21 cellular contexts compared by ENCODE assay signal in the genomic region with DNA sequence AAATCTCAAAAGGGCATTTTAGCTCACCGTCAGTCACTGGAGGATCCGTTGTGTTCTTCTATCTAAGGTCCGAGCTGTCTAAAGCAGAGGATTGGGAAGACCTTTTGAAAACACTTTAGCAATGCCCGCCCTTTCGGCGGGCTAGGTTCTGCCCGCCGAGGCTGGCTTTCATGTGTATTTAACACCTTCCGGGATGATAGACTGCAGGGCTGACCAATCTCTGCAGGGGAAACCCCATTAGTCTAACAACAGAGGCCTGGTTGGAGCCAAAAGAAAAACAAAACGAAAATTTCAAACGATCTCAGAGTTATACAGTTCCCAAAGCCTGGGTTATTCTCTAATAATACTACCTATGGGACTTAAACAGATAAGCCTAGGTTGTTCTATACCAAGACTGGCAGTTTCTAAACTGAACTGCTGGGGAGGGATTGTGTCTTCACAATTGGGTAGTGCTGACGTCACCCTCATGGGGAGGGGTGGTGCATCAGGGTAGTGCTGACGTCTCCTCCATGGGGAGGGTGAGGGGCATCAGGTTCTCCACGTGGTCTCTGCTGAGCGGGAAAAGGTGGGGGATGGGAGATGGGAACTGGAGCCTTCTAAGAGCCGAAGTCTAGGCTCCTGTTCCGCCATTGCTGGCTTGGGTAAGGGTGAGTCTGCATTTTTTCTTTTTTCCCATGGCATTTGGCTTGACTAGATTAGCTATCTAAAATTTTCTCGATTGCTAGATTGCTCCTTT. TPM values are rescaled to one million over a fixed set of nuclear protein-coding genes. Genes with fewer than 3 reads are reported as not detected.
DNase-seq lines count a peak whose midpoint lies in the region; ATAC-seq lines count a peak whose summit lies in the region.
"Had no signal": no experiment of that assay in that cellular context is flagged by ENCODE, and none has a peak within 500 bp of the region (broad histone marks: within the 10 kb centered on the region; RNA-seq: fewer than 3 reads in every experiment).

No MANE protein-coding gene starts in this region.

- H3K27ac ChIP-seq in SJCRH30: no peak overlapping the region
- H3K27ac ChIP-seq: 22Rv1, KMS-11 had no signal

- H3K4me3 ChIP-seq in SJCRH30: no peak overlapping the region

- DNase-seq in DMS53 (lab: John Stamatoyannopoulos, UW): peak; percentile 7
- DNase-seq in DMS53 treated with DMSO at 0.1 percent for 48 hours (lab: John Stamatoyannopoulos, UW; ENCODE audit: unreplicated experiment): no peak
- DNase-seq in HT1080 (ENCODE audit: low read depth): peak; percentile 2
- peak; percentile 24 to 33 for DNase-seq in SJCRH30
- DNase-seq in iPS-NIHi7 (ENCODE audit: extremely low spot score): peak; percentile 20
- DNase-seq in putamen (ENCODE audit: low spot score): no peak
- no peak for DNase-seq in activated effector memory CD4-positive, alpha-beta T cell treated with anti-CD3 and anti-CD28 coated beads, Interleukin-2, amount 50 U/mL, for 16 hours
- DNase-seq: BE2C; CD4-positive, alpha-beta T cell; DND-41; H7; NCI-H1436; NCI-H2081 treated with DMSO at 0.1 percent for 48 hours; NCI-H774; SHP77; T-helper 1 cell had no signal

- H3K9me3 ChIP-seq in SJCRH30 (replicated peaks): no peaks in the 10 kb centered on the region
- H3K9me3 ChIP-seq: BE2C had no signal

- no peaks in the 10 kb centered on the region for H3K4me1 ChIP-seq in SJCRH30
- H3K4me1 ChIP-seq: BE2C had no signal

- ATAC-seq in HG03280 (IDR thresholded peaks at IDR 0.05; ENCODE audit: unreplicated experiment): no peak
- ATAC-seq: HepG2, SK-N-SH treated with all-trans-retinoic acid at 6 μM for 48 hours had no signal

- no peaks in the 10 kb centered on the region for H3K27me3 ChIP-seq in SJCRH30
- H3K27me3 ChIP-seq: BE2C had no signal

- H3K36me3 ChIP-seq in SJCRH30: no peaks in the 10 kb centered on the region
- H3K36me3 ChIP-seq: BE2C had no signal

RNA-seq across cellular contexts. Expression of gene CUL4B, which starts 14.8 kb away (rescaled TPM):
- total RNA-seq in HT1080 (2014; rRNA removed; shearing (Covaris generic)): 16.3 and 18.2 TPM in 2 replicates
- polyA plus RNA-seq in HT1080 (2015; cell fraction: cytosol; rRNA removed): 44.0 and 59.9 TPM in 2 replicates
- polyA plus RNA-seq in HT1080 (2015; cell fraction: nucleus; rRNA removed): 118 and 125 TPM in 2 replicates
- 53.9 and 57.9 TPM in 2 replicates for total RNA-seq in SJCRH30 (2014; rRNA removed; shearing (Covaris generic))

RNA-seq across cellular contexts. Expression of gene MCTS1, which starts 28.4 kb away (rescaled TPM):
- 66.8 and 71.9 TPM in 2 replicates for total RNA-seq in HT1080 (2014; rRNA removed; shearing (Covaris generic))
- 118 and 128 TPM in 2 replicates for polyA plus RNA-seq in HT1080 (2015; cell fraction: cytosol; rRNA removed)
- polyA plus RNA-seq in HT1080 (2015; cell fraction: nucleus; rRNA removed): 91.6 and 108 TPM in 2 replicates
- 78.7 and 84.8 TPM in 2 replicates for total RNA-seq in SJCRH30 (2014; rRNA removed; shearing (Covaris generic))

RNA-seq across cellular contexts. Expression of gene C1GALT1C1, which starts 54.3 kb away (rescaled TPM):
- total RNA-seq in HT1080 (2014; rRNA removed; shearing (Covaris generic)): 24.4 and 28.6 TPM in 2 replicates
- 29.2 and 32.7 TPM in 2 replicates for polyA plus RNA-seq in HT1080 (2015; cell fraction: cytosol; rRNA removed)
- polyA plus RNA-seq in HT1080 (2015; cell fraction: nucleus; rRNA removed): 62.0 and 64.6 TPM in 2 replicates
- total RNA-seq in SJCRH30 (2014; rRNA removed; shearing (Covaris generic)): 22.9 and 23.3 TPM in 2 replicates

Comparison
In these comparisons a context has a peak if more than half of its experiments do, and no peak if none do; other contexts are left out.
1. DNase-seq: peak in DMS53 (single experiment), HT1080 (single experiment), SJCRH30 (2 of 2) and iPS-NIHi7 (single experiment); none in DMS53 treated with DMSO at 0.1 percent for 48 hours (single experiment), putamen (single experiment) and activated effector memory CD4-positive, alpha-beta T cell treated with anti-CD3 and anti-CD28 coated beads, Interleukin-2, amount 50 U/mL, for 16 hours (single experiment).